ENCODE assay signal across 10 cellular contexts in the genomic region with DNA sequence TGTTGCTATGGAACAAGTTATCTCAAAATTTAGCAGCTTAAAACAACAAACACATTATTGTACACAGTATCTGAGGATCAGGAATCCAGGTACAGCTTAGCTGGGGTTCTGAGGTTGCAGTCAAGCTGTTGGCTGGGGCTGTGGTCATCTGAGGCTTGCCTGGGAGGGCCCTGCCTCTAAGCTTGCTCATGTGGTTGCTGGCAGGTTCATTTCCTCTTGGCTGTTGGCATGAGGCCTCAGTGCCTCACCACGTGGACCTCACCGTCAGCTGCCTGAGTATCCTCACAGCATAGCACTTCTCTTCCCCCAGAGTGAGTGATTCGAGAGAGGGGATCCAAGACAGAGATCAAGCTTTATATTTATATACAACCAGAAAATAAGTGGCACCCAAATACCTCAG. TPM values are rescaled to one million over a fixed set of nuclear protein-coding genes. Genes with fewer than 3 reads are reported as not detected.
DNase-seq lines count a peak whose midpoint lies in the region; ATAC-seq and TF ChIP-seq lines count a peak whose summit lies in the region.
"Had no signal": no experiment of that assay in that cellular context is flagged by ENCODE, and none has a peak within 500 bp of the region (broad histone marks: within the 10 kb centered on the region; RNA-seq: fewer than 3 reads in every experiment).

No MANE protein-coding gene starts in this region.

- peaks cover 53% of the 10 kb centered on the region for H3K36me3 Mint-ChIP-seq in activated naive CD8-positive, alpha-beta T cell treated with anti-CD3 and anti-CD28 coated beads, Interleukin-2, amount 50 U/mL, for 24 hours (ENCODE audit: low read depth)

- H3K4me1 Mint-ChIP-seq in activated naive CD8-positive, alpha-beta T cell treated with anti-CD3 and anti-CD28 coated beads, Interleukin-2, amount 50 U/mL, for 24 hours: peaks cover 20% of the 10 kb centered on the region

- no peak overlapping the region for H3K4me3 Mint-ChIP-seq in activated naive CD8-positive, alpha-beta T cell treated with anti-CD3 and anti-CD28 coated beads, Interleukin-2, amount 50 U/mL, for 24 hours
- H3K4me3 Mint-ChIP-seq: CD4-positive, alpha-beta T cell had no signal

- H3K9me3 ChIP-seq in right cardiac atrium (ENCODE audit: control insufficient read depth, low read length) (no peaks in the 10 kb centered on the region), vagina (peaks cover 3% of the 10 kb centered on the region)

- H3K27me3 ChIP-seq in right cardiac atrium (ENCODE audit: control insufficient read depth, insufficient read depth) (no peaks in the 10 kb centered on the region), vagina (no peaks in the 10 kb centered on the region)

- TF ChIP-seq CTCF in vagina (IDR thresholded peaks at IDR 0.05): no peak

- ATAC-seq in HG03175 (IDR thresholded peaks at IDR 0.05; ENCODE audit: unreplicated experiment): peak; percentile 42
- ATAC-seq in activated naive CD8-positive, alpha-beta T cell treated with anti-CD3 and anti-CD28 coated beads, Interleukin-2, amount 50 U/mL, for 24 hours: peak; percentile 48
- ATAC-seq in right cardiac atrium: peak; percentile 78 to 83
- ATAC-seq in HG02678 (IDR thresholded peaks at IDR 0.05; ENCODE audit: unreplicated experiment): no peak

- no peak for TF ChIP-seq POLR2A in vagina (IDR thresholded peaks at IDR 0.05)

- peaks cover 20% of the 10 kb centered on the region for H3K9me3 Mint-ChIP-seq in activated naive CD8-positive, alpha-beta T cell treated with anti-CD3 and anti-CD28 coated beads, Interleukin-2, amount 50 U/mL, for 24 hours

- no peak overlapping the region for H3K27ac ChIP-seq in right cardiac atrium (ENCODE audit: low read length)
- no peak overlapping the region for H3K27ac ChIP-seq in vagina

- H3K27me3 Mint-ChIP-seq in activated naive CD8-positive, alpha-beta T cell treated with anti-CD3 and anti-CD28 coated beads, Interleukin-2, amount 50 U/mL, for 24 hours: no peaks in the 10 kb centered on the region
- H3K27me3 Mint-ChIP-seq: CD4-positive, alpha-beta T cell had no signal

- peak; percentile 54 for DNase-seq in Ammon's horn (ENCODE audit: low spot score)
- no peak for DNase-seq in activated naive CD8-positive, alpha-beta T cell treated with anti-CD3 and anti-CD28 coated beads, Interleukin-2, amount 50 U/mL, for 24 hours
- peak; percentile 42 to 73 (median 71) for DNase-seq in right cardiac atrium
- no peak for DNase-seq in vagina (ENCODE audit: extremely low spot score in 2 of 2)
- no peak for DNase-seq in NCI-H146 (lab: John Stamatoyannopoulos, UW)
- DNase-seq in cerebellar nuclear complex (lab: John Stamatoyannopoulos, UW): no peak
- DNase-seq: CD4-positive, alpha-beta T cell; cortex of kidney had no signal

- 27% methylated on average over 3 of the region's 3 CpGs for WGBS in right cardiac atrium

- peak overlapping the region; percentile 36 for H3K27ac Mint-ChIP-seq in activated naive CD8-positive, alpha-beta T cell treated with anti-CD3 and anti-CD28 coated beads, Interleukin-2, amount 50 U/mL, for 24 hours
- H3K27ac Mint-ChIP-seq: CD4-positive, alpha-beta T cell had no signal

- H3K4me3 ChIP-seq in right cardiac atrium (ENCODE audit: low read length) (no peak overlapping the region), vagina (no peak overlapping the region)

- H3K36me3 ChIP-seq in vagina: peaks cover 0 to 34% of the 10 kb centered on the region in 2 donors

- intact Hi-C loops in right cardiac atrium (cut with DNase I): loop anchor here in 1 of 4 donors (10.0 kb wide), 1 partner anchor 334 kb away; a partner anchor contains a TSS
- intact Hi-C loops in vagina (cut with DNase I): no loop called here

- H3K4me1 ChIP-seq in right cardiac atrium (ENCODE audit: control insufficient read depth, insufficient read depth, low read length): peaks cover 7% of the 10 kb centered on the region
- H3K4me1 ChIP-seq in vagina: no peaks in the 10 kb centered on the region

RNA-seq across cellular contexts. Expression of a gene that starts 18.6 kb away (rescaled TPM):
- total RNA-seq in right cardiac atrium (10 to 100 TPM; 55.7 to 67.5 (median 56.8) TPM), vagina (19.2 TPM)
- 114 TPM for polyA plus RNA-seq in right cardiac atrium

Comparison
In these comparisons a context has a peak if more than half of its experiments do, and no peak if none do; other contexts are left out.
1. DNase-seq: peak in Ammon's horn (single experiment) and right cardiac atrium (3 of 3); none in activated naive CD8-positive, alpha-beta T cell treated with anti-CD3 and anti-CD28 coated beads, Interleukin-2, amount 50 U/mL, for 24 hours (single experiment), vagina (0 of 2), NCI-H146 (single experiment) and cerebellar nuclear complex (0 of 2).